In the genomic region with DNA sequence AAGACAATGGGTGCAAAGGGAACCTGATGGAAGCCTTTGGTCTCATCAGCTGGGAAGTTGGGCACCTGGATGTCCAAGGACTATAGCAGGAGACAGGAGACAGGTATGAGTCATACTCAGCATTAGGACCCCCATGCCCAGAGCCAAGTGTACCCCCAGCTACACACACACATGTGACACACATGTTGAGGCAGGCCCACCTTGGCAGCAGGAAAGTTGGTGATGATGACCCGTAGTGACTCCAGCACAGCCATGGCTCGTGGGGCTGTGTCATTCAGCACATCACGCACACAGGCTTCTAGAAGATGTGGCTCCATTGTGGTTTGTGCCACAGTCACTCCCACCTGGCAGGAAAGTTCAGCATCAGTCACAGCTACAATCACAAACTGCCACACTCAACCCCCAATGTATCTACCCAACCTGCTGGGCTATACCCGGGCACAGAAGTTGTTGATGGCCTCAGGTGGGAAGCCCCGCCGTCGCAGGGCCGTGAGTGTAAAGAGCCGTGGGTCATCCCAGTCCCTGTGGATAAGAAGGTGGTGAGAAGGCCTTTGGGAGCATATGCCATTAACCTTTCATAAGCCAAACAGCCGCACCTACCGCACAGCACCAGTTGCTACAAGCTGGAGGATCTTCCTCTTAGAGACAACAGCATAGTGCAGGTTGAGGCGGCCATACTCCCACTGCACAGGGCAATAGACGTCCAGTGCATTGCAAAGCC, we compare ENCODE assay signal across 1 cellular context.
TF ChIP-seq lines count a peak whose summit lies in the region.

No MANE protein-coding gene starts in this region.

TF ChIP-seq in HCT116, 20 proteins besides CTCF, POLR2A, EP300 and RAD21 (continued from another document):
- TF ChIP-seq, protein P1, sequence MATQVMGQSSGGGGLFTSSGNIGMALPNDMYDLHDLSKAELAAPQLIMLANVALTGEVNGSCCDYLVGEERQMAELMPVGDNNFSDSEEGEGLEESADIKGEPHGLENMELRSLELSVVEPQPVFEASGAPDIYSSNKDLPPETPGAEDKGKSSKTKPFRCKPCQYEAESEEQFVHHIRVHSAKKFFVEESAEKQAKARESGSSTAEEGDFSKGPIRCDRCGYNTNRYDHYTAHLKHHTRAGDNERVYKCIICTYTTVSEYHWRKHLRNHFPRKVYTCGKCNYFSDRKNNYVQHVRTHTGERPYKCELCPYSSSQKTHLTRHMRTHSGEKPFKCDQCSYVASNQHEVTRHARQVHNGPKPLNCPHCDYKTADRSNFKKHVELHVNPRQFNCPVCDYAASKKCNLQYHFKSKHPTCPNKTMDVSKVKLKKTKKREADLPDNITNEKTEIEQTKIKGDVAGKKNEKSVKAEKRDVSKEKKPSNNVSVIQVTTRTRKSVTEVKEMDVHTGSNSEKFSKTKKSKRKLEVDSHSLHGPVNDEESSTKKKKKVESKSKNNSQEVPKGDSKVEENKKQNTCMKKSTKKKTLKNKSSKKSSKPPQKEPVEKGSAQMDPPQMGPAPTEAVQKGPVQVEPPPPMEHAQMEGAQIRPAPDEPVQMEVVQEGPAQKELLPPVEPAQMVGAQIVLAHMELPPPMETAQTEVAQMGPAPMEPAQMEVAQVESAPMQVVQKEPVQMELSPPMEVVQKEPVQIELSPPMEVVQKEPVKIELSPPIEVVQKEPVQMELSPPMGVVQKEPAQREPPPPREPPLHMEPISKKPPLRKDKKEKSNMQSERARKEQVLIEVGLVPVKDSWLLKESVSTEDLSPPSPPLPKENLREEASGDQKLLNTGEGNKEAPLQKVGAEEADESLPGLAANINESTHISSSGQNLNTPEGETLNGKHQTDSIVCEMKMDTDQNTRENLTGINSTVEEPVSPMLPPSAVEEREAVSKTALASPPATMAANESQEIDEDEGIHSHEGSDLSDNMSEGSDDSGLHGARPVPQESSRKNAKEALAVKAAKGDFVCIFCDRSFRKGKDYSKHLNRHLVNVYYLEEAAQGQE (IDR thresholded peaks at IDR 0.05; ENCODE audit: low read depth): no peak
- TF ChIP-seq EZH2phosphoT487 (IDR thresholded peaks at IDR 0.05; ENCODE audit: borderline replicate concordance) (no peak), YY1 (IDR thresholded peaks at IDR 0.05; ENCODE audit: extremely low read depth, insufficient replicate concordance, low read depth, low read length) (no peak), TCF7L2 (IDR thresholded peaks at IDR 0.05; ENCODE audit: borderline replicate concordance, extremely low read depth, insufficient read depth, insufficient read length) (no peak), JUND (IDR thresholded peaks at IDR 0.05) (no peak), SP1 (IDR thresholded peaks at IDR 0.05; ENCODE audit: low read depth) (no peak), CEBPB (IDR thresholded peaks at IDR 0.05; ENCODE audit: low read depth) (no peak), ZFX (IDR thresholded peaks at IDR 0.05) (no peak), ELF1 (IDR thresholded peaks at IDR 0.05; ENCODE audit: borderline replicate concordance, low read depth) (no peak), SRF (IDR thresholded peaks at IDR 0.05; ENCODE audit: low read depth) (no peak), EZH2 (IDR thresholded peaks at IDR 0.05) (no peak), SIN3A (IDR thresholded peaks at IDR 0.05; ENCODE audit: low read depth) (no peak), FOSL1 (IDR thresholded peaks at IDR 0.05; ENCODE audit: low read depth) (no peak)
- TF ChIP-seq, protein P2, sequence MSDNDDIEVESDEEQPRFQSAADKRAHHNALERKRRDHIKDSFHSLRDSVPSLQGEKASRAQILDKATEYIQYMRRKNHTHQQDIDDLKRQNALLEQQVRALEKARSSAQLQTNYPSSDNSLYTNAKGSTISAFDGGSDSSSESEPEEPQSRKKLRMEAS (IDR thresholded peaks at IDR 0.05): no peak
- TF ChIP-seq, protein P3, sequence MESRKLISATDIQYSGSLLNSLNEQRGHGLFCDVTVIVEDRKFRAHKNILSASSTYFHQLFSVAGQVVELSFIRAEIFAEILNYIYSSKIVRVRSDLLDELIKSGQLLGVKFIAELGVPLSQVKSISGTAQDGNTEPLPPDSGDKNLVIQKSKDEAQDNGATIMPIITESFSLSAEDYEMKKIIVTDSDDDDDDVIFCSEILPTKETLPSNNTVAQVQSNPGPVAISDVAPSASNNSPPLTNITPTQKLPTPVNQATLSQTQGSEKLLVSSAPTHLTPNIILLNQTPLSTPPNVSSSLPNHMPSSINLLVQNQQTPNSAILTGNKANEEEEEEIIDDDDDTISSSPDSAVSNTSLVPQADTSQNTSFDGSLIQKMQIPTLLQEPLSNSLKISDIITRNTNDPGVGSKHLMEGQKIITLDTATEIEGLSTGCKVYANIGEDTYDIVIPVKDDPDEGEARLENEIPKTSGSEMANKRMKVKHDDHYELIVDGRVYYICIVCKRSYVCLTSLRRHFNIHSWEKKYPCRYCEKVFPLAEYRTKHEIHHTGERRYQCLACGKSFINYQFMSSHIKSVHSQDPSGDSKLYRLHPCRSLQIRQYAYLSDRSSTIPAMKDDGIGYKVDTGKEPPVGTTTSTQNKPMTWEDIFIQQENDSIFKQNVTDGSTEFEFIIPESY (IDR thresholded peaks at IDR 0.05; ENCODE audit: extremely low read depth, insufficient replicate concordance, low read length): no peak
